ENCODE assay signal across 8 cellular contexts in the genomic region with DNA sequence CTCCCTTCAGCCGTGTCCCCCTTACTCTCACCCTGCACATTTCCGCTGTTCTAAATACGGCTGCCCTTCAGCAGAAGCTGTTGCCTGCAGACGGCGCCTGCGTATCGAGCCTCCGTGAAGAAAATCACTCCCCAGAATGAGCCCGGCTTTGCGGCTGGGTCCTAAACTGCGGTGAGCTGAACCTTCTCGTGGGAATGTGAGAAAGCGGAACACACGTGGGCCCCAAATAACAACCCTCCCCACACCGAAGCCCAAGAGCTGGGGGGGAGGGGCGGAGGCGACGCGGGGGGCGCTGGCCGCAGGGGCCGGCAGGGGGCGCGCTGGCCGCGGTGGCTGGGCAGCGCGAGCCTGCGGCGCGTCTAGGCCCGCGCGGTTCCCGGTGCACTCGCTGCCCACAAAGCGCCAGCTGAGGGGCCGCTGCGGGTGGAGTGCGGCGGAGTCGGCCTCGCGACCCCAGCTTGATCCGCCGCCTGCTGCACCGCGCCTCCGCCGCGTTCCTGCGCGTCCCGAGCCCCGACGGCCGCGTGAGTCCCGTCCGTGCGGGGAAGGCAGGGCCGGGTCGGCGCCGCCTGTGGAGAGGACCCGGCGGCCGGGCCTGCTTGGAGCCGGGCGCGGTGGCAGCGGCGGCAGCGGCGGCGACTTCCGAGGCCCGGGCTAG. TPM values are rescaled to one million over a fixed set of nuclear protein-coding genes. Genes with fewer than 3 reads are reported as not detected.
DNase-seq lines count a peak whose midpoint lies in the region; ATAC-seq, FAIRE-seq and TF ChIP-seq lines count a peak whose summit lies in the region.

A gene with protein sequence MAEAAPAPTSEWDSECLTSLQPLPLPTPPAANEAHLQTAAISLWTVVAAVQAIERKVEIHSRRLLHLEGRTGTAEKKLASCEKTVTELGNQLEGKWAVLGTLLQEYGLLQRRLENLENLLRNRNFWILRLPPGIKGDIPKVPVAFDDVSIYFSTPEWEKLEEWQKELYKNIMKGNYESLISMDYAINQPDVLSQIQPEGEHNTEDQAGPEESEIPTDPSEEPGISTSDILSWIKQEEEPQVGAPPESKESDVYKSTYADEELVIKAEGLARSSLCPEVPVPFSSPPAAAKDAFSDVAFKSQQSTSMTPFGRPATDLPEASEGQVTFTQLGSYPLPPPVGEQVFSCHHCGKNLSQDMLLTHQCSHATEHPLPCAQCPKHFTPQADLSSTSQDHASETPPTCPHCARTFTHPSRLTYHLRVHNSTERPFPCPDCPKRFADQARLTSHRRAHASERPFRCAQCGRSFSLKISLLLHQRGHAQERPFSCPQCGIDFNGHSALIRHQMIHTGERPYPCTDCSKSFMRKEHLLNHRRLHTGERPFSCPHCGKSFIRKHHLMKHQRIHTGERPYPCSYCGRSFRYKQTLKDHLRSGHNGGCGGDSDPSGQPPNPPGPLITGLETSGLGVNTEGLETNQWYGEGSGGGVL (plus strand): TSS at position 382 of the 658 bp plus-strand sequence. CDS start 290 bp downstream, outside the sequence.

- ATAC-seq in pancreas, result peak; percentile 89 to 92 (median 91)

- peak within 1 kb of the TSS; percentile 85 for H3K4me3 ChIP-seq in HAP-1
- H3K4me3 ChIP-seq in MG63, result peak within 1 kb of the TSS; percentile 76
- peak within 1 kb of the TSS; percentile 84 to 94 (median 88) for H3K4me3 ChIP-seq in pancreas
- H3K4me3 ChIP-seq in transverse colon, result peak within 1 kb of the TSS; percentile 63 to 94 (median 74)

- peak; percentile 11 for TF ChIP-seq POLR2A in transverse colon (IDR thresholded peaks at IDR 0.05)

- in situ Hi-C loops in HAP-1 (cut with MboI; ENCODE audit: low sequenced_read_pairs) (no loop called here), transverse colon (cut with MboI; ENCODE audit: low pct_ligation_motif_present in 1 of 4, low pct_unique_long_range_greater_than_20kb in 1 of 4, low sequenced_read_pairs in 3 of 4) (no loop called here)

- TF ChIP-seq CTCF in GM10266 (IDR thresholded peaks at IDR 0.05; ENCODE audit: control insufficient read depth, insufficient read depth, low read depth, missing control alignments), result peak; percentile 73
- peak; percentile 50 to 90 (median 71) for TF ChIP-seq CTCF in pancreas (IDR thresholded peaks at IDR 0.05)
- TF ChIP-seq CTCF in transverse colon (IDR thresholded peaks at IDR 0.05), result peak; percentile 58 to 81 (median 66)

- WGBS in pancreas, 2 donors, result 1% methylated on average over 47 to 78 of the region's 78 CpGs
- 0 to 1% methylated on average over 2 to 24 of the region's 78 CpGs for WGBS in transverse colon (ENCODE audit: low coverage in 1 of 2), 2 donors

- intact Hi-C loops in head of caudate nucleus (cut with DNase I), result loop anchor here (1.0 kb wide), 1 partner anchor 21 kb away; a partner anchor contains a TSS
- intact Hi-C loops in pancreas (cut with DNase I), result no loop called here
- intact Hi-C loops in transverse colon (cut with DNase I; ENCODE audit: low total_unique reads), result loop anchor here (2.0 kb wide), 1 partner anchor 20 kb away; a partner anchor contains a TSS

- no peaks in the 10 kb centered on the region for H3K9me3 ChIP-seq in HAP-1
- no peaks in the 10 kb centered on the region for H3K9me3 ChIP-seq in MG63
- no peaks in the 10 kb centered on the region for H3K9me3 ChIP-seq in pancreas
- no peaks in the 10 kb centered on the region for H3K9me3 ChIP-seq in transverse colon

- H3K27ac Mint-ChIP-seq in activated naive CD8-positive, alpha-beta T cell, result peak within 1 kb of the TSS; percentile 92

- peaks cover 26% of the 10 kb centered on the region for H3K4me1 ChIP-seq in HAP-1
- H3K4me1 ChIP-seq in pancreas, result peaks cover 0 to 32% (median 0%) of the 10 kb centered on the region in 3 donors
- peaks cover 0 to 23% (median 4%) of the 10 kb centered on the region in 4 donors for H3K4me1 ChIP-seq in transverse colon

- peak within 1 kb of the TSS; percentile 91 for H3K4me3 Mint-ChIP-seq in activated naive CD8-positive, alpha-beta T cell

- DNase-seq in GM10266 (ENCODE audit: extremely low spot score) (peak; percentile 95), HAP-1 (ENCODE audit: low spot score in 2 of 2) (peak; percentile 65 to 79), MG63 (peak; percentile 73), SKM-1 (lab: John Stamatoyannopoulos, UW; ENCODE audit: unreplicated experiment) (peak; percentile 61), head of caudate nucleus (peak; percentile 57 to 90 (median 80)), pancreas (peak in 5 of 6 donors; percentile 63 to 90 (median 77)), transverse colon (peak; percentile 79)

- no peaks in the 10 kb centered on the region for H3K36me3 Mint-ChIP-seq in activated naive CD8-positive, alpha-beta T cell

- H3K27ac ChIP-seq in pancreas, result peak within 1 kb of the TSS; percentile 75 to 90 (median 86)
- peak within 1 kb of the TSS; percentile 92 to 94 (median 92) for H3K27ac ChIP-seq in transverse colon

- H3K27me3 Mint-ChIP-seq in activated naive CD8-positive, alpha-beta T cell, result no peaks in the 10 kb centered on the region

- H3K27me3 ChIP-seq in HAP-1 (ENCODE audit: low read depth), result no peaks in the 10 kb centered on the region
- no peaks in the 10 kb centered on the region for H3K27me3 ChIP-seq in MG63
- no peaks in the 10 kb centered on the region for H3K27me3 ChIP-seq in pancreas
- no peaks in the 10 kb centered on the region for H3K27me3 ChIP-seq in transverse colon

- no peak for FAIRE-seq in pancreas (lab: Jason Lieb, UNC)

- H3K36me3 ChIP-seq in HAP-1 (replicated peaks) (no peaks in the 10 kb centered on the region), MG63 (no peaks in the 10 kb centered on the region), pancreas (no peaks in the 10 kb centered on the region), transverse colon (no peaks in the 10 kb centered on the region)

- no peak for TF ChIP-seq EP300 in transverse colon (IDR thresholded peaks at IDR 0.05; ENCODE audit: low read depth)

- no peaks in the 10 kb centered on the region for H3K9me3 Mint-ChIP-seq in activated naive CD8-positive, alpha-beta T cell (ENCODE audit: low read depth)

- H3K4me1 Mint-ChIP-seq in activated naive CD8-positive, alpha-beta T cell (ENCODE audit: low read depth), result peaks cover 34% of the 10 kb centered on the region

RNA-seq across cellular contexts. Expression of the gene that starts here (rescaled TPM):
- 2.2 and 2.6 TPM in 2 replicates for total RNA-seq in MG63 (2014; rRNA removed; shearing (Covaris generic); ENCODE audit: low replicate concordance)
- total RNA-seq in pancreas (1 to 10 TPM; 5.0 to 8.0 (median 5.9) TPM), transverse colon (10 to 100 TPM; 13.7 to 37.0 (median 28.1) TPM)
- 1 to 10 TPM; 2.4 to 2.8 TPM for polyA plus RNA-seq in pancreas

Comparison
In these comparisons a context has a peak if more than half of its experiments do, and no peak if none do; other contexts are left out.
1. Peak in every context shown above with its lines: DNase-seq, ATAC-seq, H3K4me3 ChIP-seq and H3K27ac ChIP-seq.
2. intact Hi-C loops: an anchor here in head of caudate nucleus (1.0 kb wide) and transverse colon (2.0 kb wide); none called in pancreas.